Comparison of ENCODE assay signal across 1 cellular context in the genomic region with DNA sequence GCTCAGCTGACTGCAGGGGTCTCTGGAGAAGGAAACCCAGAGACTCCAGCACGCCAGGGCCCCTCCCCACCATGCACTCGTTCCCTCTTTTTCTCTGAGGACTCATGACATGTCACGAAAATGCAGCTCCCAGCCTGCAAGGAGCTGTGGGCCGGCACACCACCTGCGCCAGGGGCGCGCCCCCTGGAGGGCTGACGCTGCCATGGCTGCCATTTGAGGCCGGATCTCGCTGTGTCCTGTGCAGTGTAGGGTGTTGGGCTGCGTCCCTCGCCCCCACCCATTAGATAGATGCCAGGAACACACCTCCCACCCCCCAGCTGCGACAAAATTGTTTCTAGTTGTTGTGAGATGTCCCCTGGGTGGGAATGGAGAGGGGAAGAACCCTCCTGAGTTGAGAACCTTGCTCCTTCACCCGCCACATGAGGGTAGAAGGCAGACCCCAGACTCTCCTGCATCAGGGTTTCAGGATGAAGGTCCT.
TF ChIP-seq lines count a peak whose summit lies in the region.

No MANE protein-coding gene starts in this region.

TF ChIP-seq in WTC11, 78 proteins besides CTCF, POLR2A, EP300 and RAD21 (continued from another document):
- no peak for TF ChIP-seq PREB (CRISPR knock-in tag; IDR thresholded peaks at IDR 0.05; ENCODE audit: borderline replicate concordance)
- TF ChIP-seq, protein P1, sequence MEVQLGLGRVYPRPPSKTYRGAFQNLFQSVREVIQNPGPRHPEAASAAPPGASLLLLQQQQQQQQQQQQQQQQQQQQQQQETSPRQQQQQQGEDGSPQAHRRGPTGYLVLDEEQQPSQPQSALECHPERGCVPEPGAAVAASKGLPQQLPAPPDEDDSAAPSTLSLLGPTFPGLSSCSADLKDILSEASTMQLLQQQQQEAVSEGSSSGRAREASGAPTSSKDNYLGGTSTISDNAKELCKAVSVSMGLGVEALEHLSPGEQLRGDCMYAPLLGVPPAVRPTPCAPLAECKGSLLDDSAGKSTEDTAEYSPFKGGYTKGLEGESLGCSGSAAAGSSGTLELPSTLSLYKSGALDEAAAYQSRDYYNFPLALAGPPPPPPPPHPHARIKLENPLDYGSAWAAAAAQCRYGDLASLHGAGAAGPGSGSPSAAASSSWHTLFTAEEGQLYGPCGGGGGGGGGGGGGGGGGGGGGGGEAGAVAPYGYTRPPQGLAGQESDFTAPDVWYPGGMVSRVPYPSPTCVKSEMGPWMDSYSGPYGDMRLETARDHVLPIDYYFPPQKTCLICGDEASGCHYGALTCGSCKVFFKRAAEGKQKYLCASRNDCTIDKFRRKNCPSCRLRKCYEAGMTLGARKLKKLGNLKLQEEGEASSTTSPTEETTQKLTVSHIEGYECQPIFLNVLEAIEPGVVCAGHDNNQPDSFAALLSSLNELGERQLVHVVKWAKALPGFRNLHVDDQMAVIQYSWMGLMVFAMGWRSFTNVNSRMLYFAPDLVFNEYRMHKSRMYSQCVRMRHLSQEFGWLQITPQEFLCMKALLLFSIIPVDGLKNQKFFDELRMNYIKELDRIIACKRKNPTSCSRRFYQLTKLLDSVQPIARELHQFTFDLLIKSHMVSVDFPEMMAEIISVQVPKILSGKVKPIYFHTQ (CRISPR knock-in tag; IDR thresholded peaks at IDR 0.05), result no peak
- TF ChIP-seq, protein P2, sequence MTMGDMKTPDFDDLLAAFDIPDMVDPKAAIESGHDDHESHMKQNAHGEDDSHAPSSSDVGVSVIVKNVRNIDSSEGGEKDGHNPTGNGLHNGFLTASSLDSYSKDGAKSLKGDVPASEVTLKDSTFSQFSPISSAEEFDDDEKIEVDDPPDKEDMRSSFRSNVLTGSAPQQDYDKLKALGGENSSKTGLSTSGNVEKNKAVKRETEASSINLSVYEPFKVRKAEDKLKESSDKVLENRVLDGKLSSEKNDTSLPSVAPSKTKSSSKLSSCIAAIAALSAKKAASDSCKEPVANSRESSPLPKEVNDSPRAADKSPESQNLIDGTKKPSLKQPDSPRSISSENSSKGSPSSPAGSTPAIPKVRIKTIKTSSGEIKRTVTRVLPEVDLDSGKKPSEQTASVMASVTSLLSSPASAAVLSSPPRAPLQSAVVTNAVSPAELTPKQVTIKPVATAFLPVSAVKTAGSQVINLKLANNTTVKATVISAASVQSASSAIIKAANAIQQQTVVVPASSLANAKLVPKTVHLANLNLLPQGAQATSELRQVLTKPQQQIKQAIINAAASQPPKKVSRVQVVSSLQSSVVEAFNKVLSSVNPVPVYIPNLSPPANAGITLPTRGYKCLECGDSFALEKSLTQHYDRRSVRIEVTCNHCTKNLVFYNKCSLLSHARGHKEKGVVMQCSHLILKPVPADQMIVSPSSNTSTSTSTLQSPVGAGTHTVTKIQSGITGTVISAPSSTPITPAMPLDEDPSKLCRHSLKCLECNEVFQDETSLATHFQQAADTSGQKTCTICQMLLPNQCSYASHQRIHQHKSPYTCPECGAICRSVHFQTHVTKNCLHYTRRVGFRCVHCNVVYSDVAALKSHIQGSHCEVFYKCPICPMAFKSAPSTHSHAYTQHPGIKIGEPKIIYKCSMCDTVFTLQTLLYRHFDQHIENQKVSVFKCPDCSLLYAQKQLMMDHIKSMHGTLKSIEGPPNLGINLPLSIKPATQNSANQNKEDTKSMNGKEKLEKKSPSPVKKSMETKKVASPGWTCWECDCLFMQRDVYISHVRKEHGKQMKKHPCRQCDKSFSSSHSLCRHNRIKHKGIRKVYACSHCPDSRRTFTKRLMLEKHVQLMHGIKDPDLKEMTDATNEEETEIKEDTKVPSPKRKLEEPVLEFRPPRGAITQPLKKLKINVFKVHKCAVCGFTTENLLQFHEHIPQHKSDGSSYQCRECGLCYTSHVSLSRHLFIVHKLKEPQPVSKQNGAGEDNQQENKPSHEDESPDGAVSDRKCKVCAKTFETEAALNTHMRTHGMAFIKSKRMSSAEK (CRISPR knock-in tag; IDR thresholded peaks at IDR 0.05; ENCODE audit: borderline replicate concordance), result no peak
- no peak for TF ChIP-seq JUN (CRISPR knock-in tag; IDR thresholded peaks at IDR 0.05)
